Comparison of ENCODE assay signal across 12 cellular contexts in genomic region chr6:136251394-136251793, GRCh38. TPM values are rescaled to one million over a fixed set of nuclear protein-coding genes. Genes with fewer than 3 reads are reported as not detected.
A peak's percentile ranks its signal among the peaks of the same experiment; 100 is the strongest.
DNase-seq lines count a peak whose midpoint lies in the region; ATAC-seq and TF ChIP-seq lines count a peak whose summit lies in the region.
"Had no signal": no experiment of that assay in that cellular context is flagged by ENCODE, and none has a peak within 500 bp of the region (broad histone marks: within the 10 kb centered on the region; RNA-seq: fewer than 3 reads in every experiment).

No MANE protein-coding gene starts in this region.

- H3K36me3 ChIP-seq in DND-41 (ENCODE audit: insufficient read depth, low read length) (peaks cover 11% of the 10 kb centered on the region), KMS-11 (ENCODE audit: insufficient read depth) (no peaks in the 10 kb centered on the region), tibial nerve (peaks cover 0 to 10% (median 0%) of the 10 kb centered on the region in 3 donors)

- no peak for TF ChIP-seq POLR2A in tibial nerve (IDR thresholded peaks at IDR 0.05)

- peak overlapping the region; percentile 85 for H3K4me2 ChIP-seq in DND-41 (ENCODE audit: insufficient read depth, low read length)
- peak overlapping the region; percentile 49 for H3K4me2 ChIP-seq in KMS-11

- H3K36me3 Mint-ChIP-seq in activated T-helper 2 cell treated with anti-CD3 and anti-CD28 coated beads, Interferon-gamma antibody, Interleukin-2, Interleukin-4, amounts not matched to agents 10 μg/mL and 5 μg/mL and 100 μg/mL, durations not matched to agents 14 hours and 24 hours and 36 hours (ENCODE audit: low read depth), result peaks cover 55% of the 10 kb centered on the region
- peaks cover 0 to 9% (median 0%) of the 10 kb centered on the region in 3 donors for H3K36me3 Mint-ChIP-seq in naive thymus-derived CD8-positive, alpha-beta T cell

- 46 to 48% methylated on average over 4 of the region's 4 CpGs for WGBS in tibial nerve, 2 donors

- POLR2A ChIA-PET in naive thymus-derived CD8-positive, alpha-beta T cell (lab: Charles Lee), result interaction anchor here (0.6 to 8.7 kb wide), 5 partner anchors 10 to 1188 kb away, joined by 3 to 127 read pairs (median 6); partner anchors contain the start of gene BCLAF1

- intact Hi-C loops in activated T-helper 2 cell treated with anti-CD3 and anti-CD28 coated beads, Interferon-gamma antibody, Interleukin-2, Interleukin-4, amounts not matched to agents 10 μg/mL and 5 μg/mL and 100 μg/mL, durations not matched to agents 14 hours and 24 hours and 36 hours (cut with micrococcal nuclease), result loop anchor here (10.0 kb wide), 1 partner anchor 757 kb away; the partner anchor contains the start of gene AHI1

- no peaks in the 10 kb centered on the region for H3K27me3 ChIP-seq in DND-41 (ENCODE audit: insufficient read depth, low read length, poor library complexity)
- no peaks in the 10 kb centered on the region for H3K27me3 ChIP-seq in KMS-11 (ENCODE audit: insufficient read depth, low read depth)
- no peaks in the 10 kb centered on the region for H3K27me3 ChIP-seq in tibial nerve

- H3K9ac ChIP-seq in DND-41 (ENCODE audit: low read depth, low read length), result peak overlapping the region; percentile 74; the same call in 1 of the 2 replicates
- no peak overlapping the region for H3K9ac ChIP-seq in KMS-11

- H4K20me1 ChIP-seq in DND-41 (ENCODE audit: insufficient read depth, low read length) (no peaks in the 10 kb centered on the region; the same call in 1 of the 2 replicates), KMS-11 (ENCODE audit: insufficient read depth) (no peaks in the 10 kb centered on the region)

- H3K4me1 ChIP-seq in DND-41 (ENCODE audit: insufficient read depth, low read length) (peaks cover 33% of the 10 kb centered on the region), KMS-11 (ENCODE audit: low read depth, poor library complexity, severe bottlenecking) (peaks cover 8% of the 10 kb centered on the region), tibial nerve (peaks cover 0 to 21% (median 6%) of the 10 kb centered on the region in 4 donors)

- H3K79me2 ChIP-seq in DND-41 (ENCODE audit: insufficient read depth, low read length) (peaks cover 36% of the 10 kb centered on the region), KMS-11 (ENCODE audit: insufficient read depth, low read depth) (peaks cover 9% of the 10 kb centered on the region; the same call in 1 of the 2 replicates)

- no peaks in the 10 kb centered on the region for H3K27me3 Mint-ChIP-seq in activated T-helper 2 cell treated with anti-CD3 and anti-CD28 coated beads, Interferon-gamma antibody, Interleukin-2, Interleukin-4, amounts not matched to agents 10 μg/mL and 5 μg/mL and 100 μg/mL, durations not matched to agents 14 hours and 24 hours and 36 hours (ENCODE audit: low read depth)
- no peaks in the 10 kb centered on the region for H3K27me3 Mint-ChIP-seq in naive thymus-derived CD8-positive, alpha-beta T cell

- peak overlapping the region; percentile 10 for H3K27ac Mint-ChIP-seq in activated T-helper 2 cell treated with anti-CD3 and anti-CD28 coated beads, Interferon-gamma antibody, Interleukin-2, Interleukin-4, amounts not matched to agents 10 μg/mL and 5 μg/mL and 100 μg/mL, durations not matched to agents 14 hours and 24 hours and 36 hours
- peak overlapping the region in 8 of 10 donors; percentile 18 to 95 (median 68) for H3K27ac Mint-ChIP-seq in naive thymus-derived CD8-positive, alpha-beta T cell

- peak overlapping the region; percentile 94 for H3K4me3 Mint-ChIP-seq in activated T-helper 2 cell treated with anti-CD3 and anti-CD28 coated beads, Interferon-gamma antibody, Interleukin-2, Interleukin-4, amounts not matched to agents 10 μg/mL and 5 μg/mL and 100 μg/mL, durations not matched to agents 14 hours and 24 hours and 36 hours (ENCODE audit: low read depth)
- peak overlapping the region in 9 of 10 donors; percentile 92 to 98 (median 96) for H3K4me3 Mint-ChIP-seq in naive thymus-derived CD8-positive, alpha-beta T cell

- no peak for TF ChIP-seq CTCF in DND-41 (IDR thresholded peaks at IDR 0.05; ENCODE audit: borderline replicate concordance, extremely low read depth, low read length, poor library complexity, severe bottlenecking)
- no peak for TF ChIP-seq CTCF in KMS-11 (conservative IDR thresholded peaks at IDR 0.05; ENCODE audit: low read depth, low read length)
- no peak for TF ChIP-seq CTCF in tibial nerve (IDR thresholded peaks at IDR 0.05)

- no peak for ATAC-seq in DND-41 (ENCODE audit: insufficient read depth, low read depth)
- ATAC-seq in naive thymus-derived CD8-positive, alpha-beta T cell, result no peak
- no peak for ATAC-seq in GM18870 (IDR thresholded peaks at IDR 0.05; ENCODE audit: unreplicated experiment)

- no peaks in the 10 kb centered on the region for H3K9me3 Mint-ChIP-seq in activated T-helper 2 cell treated with anti-CD3 and anti-CD28 coated beads, Interferon-gamma antibody, Interleukin-2, Interleukin-4, amounts not matched to agents 10 μg/mL and 5 μg/mL and 100 μg/mL, durations not matched to agents 14 hours and 24 hours and 36 hours
- H3K9me3 Mint-ChIP-seq in naive thymus-derived CD8-positive, alpha-beta T cell, result no peaks in the 10 kb centered on the region

- DNase-seq in DND-41, result no peak
- DNase-seq in activated T-helper 2 cell treated with anti-CD3 and anti-CD28 coated beads, Interferon-gamma antibody, Interleukin-2, Interleukin-4, amounts not matched to agents 10 μg/mL and 5 μg/mL and 100 μg/mL, durations not matched to agents 14 hours and 24 hours and 36 hours (ENCODE audit: low spot score), result no peak
- no peak for DNase-seq in naive thymus-derived CD8-positive, alpha-beta T cell
- no peak for DNase-seq in tibial nerve (ENCODE audit: low spot score in 2 of 2)
- no peak for DNase-seq in ecto neural progenitor cell (ENCODE audit: low spot score)
- no peak for DNase-seq in stimulated activated CD4-positive, alpha-beta T cell treated with anti-CD3 and anti-CD28 coated beads, Interleukin-2, amount 100 ng/mL, for 24 hours
- DNase-seq: activated CD4-positive, CD25-positive, alpha-beta regulatory T cell treated with anti-CD3 and anti-CD28 coated beads, Interleukin-2, amount 50 U/mL, for 72 hours; cortex of kidney; kidney; NCI-H1417 treated with DMSO at 0.1 percent for 48 hours had no signal

- no peak for TF ChIP-seq EP300 in tibial nerve (IDR thresholded peaks at IDR 0.05)

- peaks cover 54% of the 10 kb centered on the region for H3K4me1 Mint-ChIP-seq in activated T-helper 2 cell treated with anti-CD3 and anti-CD28 coated beads, Interferon-gamma antibody, Interleukin-2, Interleukin-4, amounts not matched to agents 10 μg/mL and 5 μg/mL and 100 μg/mL, durations not matched to agents 14 hours and 24 hours and 36 hours (ENCODE audit: low read depth)
- H3K4me1 Mint-ChIP-seq in naive thymus-derived CD8-positive, alpha-beta T cell, result peaks cover 15 to 46% (median 34%) of the 10 kb centered on the region in 4 donors

- H3K4me3 ChIP-seq in DND-41 (ENCODE audit: low read depth in 1 of 2, low read length in 2 of 2) (peak overlapping the region in 1 of 2 experiments; percentile 92; a peak in 2 of 4 replicates), KMS-11 (IDR thresholded peaks at IDR 0.05; ENCODE audit: insufficient read depth, low read depth, low read length) (no peak overlapping the region), tibial nerve (peak overlapping the region in 1 of 4 donors; percentile 64)

- H2AFZ ChIP-seq in DND-41 (ENCODE audit: low read depth, low read length) (peak overlapping the region; percentile 88), KMS-11 (ENCODE audit: low read depth) (no peak overlapping the region; the same call in 1 of the 2 replicates)

- H3K27ac ChIP-seq in DND-41 (ENCODE audit: low read length), result no peak overlapping the region
- H3K27ac ChIP-seq in KMS-11, result no peak overlapping the region
- H3K27ac ChIP-seq in tibial nerve, result no peak overlapping the region

- H3K9me3 ChIP-seq in DND-41 (ENCODE audit: insufficient read depth, low read length, severe bottlenecking) (no peaks in the 10 kb centered on the region), tibial nerve (no peaks in the 10 kb centered on the region)

RNA-seq across cellular contexts. Expression of gene MTFR2, which starts 1.3 kb away (rescaled TPM):
- 18.4 and 20.8 TPM in 2 replicates for total RNA-seq in activated T-helper 2 cell treated with anti-CD3 and anti-CD28 coated beads, Interferon-gamma antibody, Interleukin-2, Interleukin-4, amounts not matched to agents 10 μg/mL and 5 μg/mL and 100 μg/mL, durations not matched to agents 14 hours and 24 hours and 36 hours
- 1 to 10 TPM; 3.5 to 4.3 TPM for total RNA-seq in naive thymus-derived CD8-positive, alpha-beta T cell
- polyA plus RNA-seq in naive thymus-derived CD8-positive, alpha-beta T cell, result 1 to 10 TPM in 1 of 3 donors, under 1 TPM in 2; 0.13 to 1.0 (median 0.78) TPM
- total RNA-seq in tibial nerve, result 1 to 10 TPM in 1 of 4 donors, under 1 TPM in 2, not detected in 1; 0.30 to 4.7 (median 0.84) TPM

RNA-seq across cellular contexts. Expression of gene BCLAF1, which starts 38.3 kb away (rescaled TPM):
- 228 and 242 TPM in 2 replicates for total RNA-seq in activated T-helper 2 cell treated with anti-CD3 and anti-CD28 coated beads, Interferon-gamma antibody, Interleukin-2, Interleukin-4, amounts not matched to agents 10 μg/mL and 5 μg/mL and 100 μg/mL, durations not matched to agents 14 hours and 24 hours and 36 hours
- total RNA-seq in naive thymus-derived CD8-positive, alpha-beta T cell, result 100 to 1,000 TPM; 270 to 277 TPM
- polyA plus RNA-seq in naive thymus-derived CD8-positive, alpha-beta T cell, result 100 to 1,000 TPM; 119 to 127 (median 125) TPM
- total RNA-seq in tibial nerve, result 100 to 1,000 TPM; 108 to 252 (median 151) TPM
